ENCODE assay signal across 17 cellular contexts in the genomic region with DNA sequence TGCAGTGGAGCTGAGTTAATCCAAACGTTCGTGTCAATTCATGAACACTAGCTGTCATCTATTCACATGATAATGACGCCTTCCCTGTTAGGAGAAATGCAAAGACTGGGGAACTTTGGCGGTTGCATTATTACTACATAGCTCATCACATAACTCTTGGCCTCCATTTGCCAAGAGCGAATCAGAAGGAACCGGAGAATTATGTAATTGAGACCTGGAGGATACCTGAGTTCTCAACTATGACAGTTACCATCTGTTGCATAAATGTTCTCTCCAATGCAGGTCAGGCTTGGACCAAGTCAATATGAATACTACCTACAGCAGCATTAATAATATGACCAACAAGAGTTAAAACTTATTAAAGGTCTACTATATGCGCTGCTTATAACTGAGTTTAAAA.
A peak's percentile ranks its signal among the peaks of the same experiment; 100 is the strongest.
DNase-seq lines count a peak whose midpoint lies in the region; TF ChIP-seq lines count a peak whose summit lies in the region.
"Had no signal": no experiment of that assay in that cellular context is flagged by ENCODE, and none has a peak within 500 bp of the region (broad histone marks: within the 10 kb centered on the region; RNA-seq: fewer than 3 reads in every experiment).

No MANE protein-coding gene starts in this region.

- H3K4ac ChIP-seq in trophoblast cell (ENCODE audit: low read depth, low read length), result no peak overlapping the region

- DNase-seq in G401 (ENCODE audit: low spot score), result peak; percentile 82
- peak; percentile 60 for DNase-seq in cerebellum (ENCODE audit: low spot score)
- DNase-seq in trophoblast cell, result peak; percentile 41 to 74
- DNase-seq in NCI-H1694 (lab: John Stamatoyannopoulos, UW), result no peak
- DNase-seq in testis, result no peak
- DNase-seq: AML-193; Caco-2; Calu3; CD4-positive, alpha-beta T cell; CD8-positive, alpha-beta T cell; DMS79 treated with DMSO at 0.1 percent for 48 hours; GDM1 had no signal

- H3K36me3 ChIP-seq in trophoblast cell (ENCODE audit: control insufficient read depth in 1 of 2, insufficient read depth in 2 of 2, low read length in 2 of 2) (no peaks in the 10 kb centered on the region), testis (ENCODE audit: low read depth, missing control alignments) (no peaks in the 10 kb centered on the region)
- H3K36me3 ChIP-seq: BLaER1 treated with 17β-estradiol and CSF1 and Interleukin-3, amounts not matched to agents 10 nM and 100 nM had no signal

- no peak overlapping the region for H3K4me3 ChIP-seq in trophoblast cell (ENCODE audit: low read depth, low read length)
- no peak overlapping the region for H3K4me3 ChIP-seq in testis
- H3K4me3 ChIP-seq: A549; BLaER1 treated with 17β-estradiol and CSF1 and Interleukin-3, amounts not matched to agents 10 nM and 100 nM; GM12878 had no signal

- no peak overlapping the region for H2BK120ac ChIP-seq in trophoblast cell (ENCODE audit: insufficient read depth, low read length, poor library complexity)

- H3K27me3 ChIP-seq in trophoblast cell (ENCODE audit: insufficient read depth, low read length) (no peaks in the 10 kb centered on the region), testis (no peaks in the 10 kb centered on the region)
- H3K27me3 ChIP-seq: BLaER1 treated with 17β-estradiol and CSF1 and Interleukin-3, amounts not matched to agents 10 nM and 100 nM had no signal

- no peak overlapping the region for H3K4me2 ChIP-seq in trophoblast cell (ENCODE audit: low read length)
- H3K4me2 ChIP-seq: A549; BLaER1 treated with 17β-estradiol and CSF1 and Interleukin-3, amounts not matched to agents 10 nM and 100 nM had no signal

- no peak overlapping the region for H2AFZ ChIP-seq in trophoblast cell (ENCODE audit: insufficient read depth, low read length, poor library complexity)

- H2AK5ac ChIP-seq in trophoblast cell (ENCODE audit: low read length), result no peak overlapping the region

- no peak overlapping the region for H4K12ac ChIP-seq in trophoblast cell (ENCODE audit: low read depth, low read length)

- no peaks in the 10 kb centered on the region for H3K79me1 ChIP-seq in trophoblast cell (ENCODE audit: low read length)

- H3K27ac ChIP-seq in trophoblast cell (ENCODE audit: low read depth, low read length) (no peak overlapping the region), testis (no peak overlapping the region)
- H3K27ac ChIP-seq: 22Rv1; A549; BLaER1 treated with 17β-estradiol and CSF1 and Interleukin-3, amounts not matched to agents 10 nM and 100 nM; C4-2B had no signal

- in situ Hi-C loops in G401 (cut with HindIII; ENCODE audit: low sequenced_read_pairs), result no loop called here

- H3K4me1 ChIP-seq in trophoblast cell (ENCODE audit: control insufficient read depth in 1 of 2, insufficient read depth in 2 of 2, low read length in 2 of 2) (no peaks in the 10 kb centered on the region), testis (no peaks in the 10 kb centered on the region)
- H3K4me1 ChIP-seq: A549; BLaER1 treated with 17β-estradiol and CSF1 and Interleukin-3, amounts not matched to agents 10 nM and 100 nM; Caco-2 had no signal

- H3K14ac ChIP-seq in trophoblast cell (ENCODE audit: low read length), result no peak overlapping the region

- H2BK12ac ChIP-seq in trophoblast cell (ENCODE audit: low read length), result no peak overlapping the region

- no peaks in the 10 kb centered on the region for H3K79me2 ChIP-seq in trophoblast cell (ENCODE audit: control insufficient read depth, insufficient read depth, low read length, poor library complexity)

- TF ChIP-seq CTCF in testis (IDR thresholded peaks at IDR 0.05), result no peak

- H4K8ac ChIP-seq in trophoblast cell (ENCODE audit: low read depth, low read length), result no peak overlapping the region

- H3K9me3 ChIP-seq in trophoblast cell (ENCODE audit: insufficient read depth, low read depth, low read length) (no peaks in the 10 kb centered on the region), testis (no peaks in the 10 kb centered on the region)
- H3K9me3 ChIP-seq: A549; BLaER1 treated with 17β-estradiol and CSF1 and Interleukin-3, amounts not matched to agents 10 nM and 100 nM; Caco-2 had no signal

- H3K23ac ChIP-seq in trophoblast cell (ENCODE audit: low read length), result no peak overlapping the region

- no peak overlapping the region for H3K18ac ChIP-seq in trophoblast cell (ENCODE audit: low read length)

- TF ChIP-seq POLR2A in testis (IDR thresholded peaks at IDR 0.05), result no peak

- no peak overlapping the region for H3K9ac ChIP-seq in trophoblast cell (ENCODE audit: low read length)
- H3K9ac ChIP-seq: BLaER1 treated with 17β-estradiol and CSF1 and Interleukin-3, amounts not matched to agents 10 nM and 100 nM had no signal

- intact Hi-C loops in testis (cut with DNase I; ENCODE audit: low total_unique reads), result no loop called here

- H2BK5ac ChIP-seq in trophoblast cell (ENCODE audit: low read depth, low read length, poor library complexity), result no peak overlapping the region

- H4K91ac ChIP-seq in trophoblast cell (ENCODE audit: low read depth, low read length), result no peak overlapping the region

- WGBS in trophoblast cell (ENCODE audit: extremely low coverage, insufficient coverage, insufficient read length), result no CpG with 5 or more reads among the region's 7 CpGs
- WGBS in testis, 2 donors, result 93 to 96% methylated on average over 7 of the region's 7 CpGs

Comparison
In these comparisons a context has a peak if more than half of its experiments do, and no peak if none do; other contexts are left out.
1. DNase-seq: peak in G401 (single experiment), cerebellum (single experiment) and trophoblast cell (2 of 2); none in NCI-H1694 (single experiment) and testis (single experiment).